22 cellular contexts compared by ENCODE assay signal in genomic region chr7:115032986-115033385, GRCh38.
"Had no signal": no experiment of that assay in that cellular context is flagged by ENCODE, and none has a peak within 500 bp of the region (broad histone marks: within the 10 kb centered on the region; RNA-seq: fewer than 3 reads in every experiment).

No MANE protein-coding gene starts in this region.

- H3K4me1 Mint-ChIP-seq: nephron progenitor cell had no signal

- H3K4me2 ChIP-seq: smooth muscle cell had no signal

- H3K36me3 ChIP-seq: gastrocnemius medialis, sigmoid colon, vagina had no signal

- H3K9me3 ChIP-seq: gastrocnemius medialis, sigmoid colon, vagina had no signal

- H3K36me3 Mint-ChIP-seq: activated CD4-positive, alpha-beta memory T cell treated with anti-CD3 and anti-CD28 coated beads for 36 hours; stimulated activated naive B cell treated with anti-CD40 and anti-IgM and Interleukin-4, amounts not matched to agents 10 μg/mL and 1 μg/mL and 100 μg/mL, for 72 hours had no signal

- H3K4me1 ChIP-seq: gastrocnemius medialis, sigmoid colon had no signal

- H3K4me3 Mint-ChIP-seq: activated CD4-positive, alpha-beta memory T cell treated with anti-CD3 and anti-CD28 coated beads for 36 hours; activated naive CD4-positive, alpha-beta T cell treated with anti-CD3 and anti-CD28 coated beads for 36 hours; activated naive CD8-positive, alpha-beta T cell treated with anti-CD3 and anti-CD28 coated beads, Interleukin-2, amount 10 ng/mL, durations not matched to agents 7 days and 5 days; nephron progenitor cell; stimulated activated naive B cell treated with anti-CD40 and anti-IgM and Interleukin-4, amounts not matched to agents 10 μg/mL and 1 μg/mL and 100 μg/mL, for 72 hours had no signal

- H3K27me3 Mint-ChIP-seq: activated CD4-positive, alpha-beta memory T cell treated with anti-CD3 and anti-CD28 coated beads for 36 hours; progenitor cell of endocrine pancreas; stimulated activated naive B cell treated with anti-CD40 and anti-IgM and Interleukin-4, amounts not matched to agents 10 μg/mL and 1 μg/mL and 100 μg/mL, for 72 hours had no signal

- H3K9me3 Mint-ChIP-seq: activated CD4-positive, alpha-beta memory T cell treated with anti-CD3 and anti-CD28 coated beads for 36 hours; activated naive CD4-positive, alpha-beta T cell treated with anti-CD3 and anti-CD28 coated beads for 36 hours; nephron progenitor cell; stimulated activated naive B cell treated with anti-CD40 and anti-IgM and Interleukin-4, amounts not matched to agents 10 μg/mL and 1 μg/mL and 100 μg/mL, for 72 hours had no signal

- DNase-seq: activated CD4-positive, alpha-beta memory T cell treated with anti-CD3 and anti-CD28 coated beads for 36 hours; activated CD4-positive, alpha-beta T cell treated with anti-CD3 and anti-CD28 coated beads for 48 hours; activated naive CD4-positive, alpha-beta T cell treated with anti-CD3 and anti-CD28 coated beads for 36 hours; activated naive CD8-positive, alpha-beta T cell treated with anti-CD3 and anti-CD28 coated beads, Interleukin-2, amount 10 ng/mL, durations not matched to agents 7 days and 5 days; activated T-cell treated with anti-CD3 and anti-CD28 coated beads, Interleukin-2, amount 50 U/mL, for 48 hours; amniotic stem cell; gastrocnemius medialis; hypothalamus; left ventricle myocardium superior; mammary epithelial cell; nephron progenitor cell; occipital lobe; retina; sigmoid colon; stimulated activated CD4-positive, alpha-beta T cell treated with anti-CD3 and anti-CD28 coated beads, Interleukin-15, amount 100 ng/mL, for 24 hours; stimulated activated CD4-positive, alpha-beta T cell treated with anti-CD3 and anti-CD28 coated beads, Interleukin-2, amount 100 ng/mL, for 48 hours; stimulated activated CD8-positive, alpha-beta memory T cell treated with anti-CD3 and anti-CD28 coated beads, Interleukin-4, amount 100 ng/mL, for 48 hours; stimulated activated naive B cell treated with anti-CD40 and anti-IgM and Interleukin-4, amounts not matched to agents 10 μg/mL and 1 μg/mL and 100 μg/mL, for 72 hours; trophoblast cell had no signal

- H3K4me3 ChIP-seq: gastrocnemius medialis, sigmoid colon, smooth muscle cell, vagina had no signal

- H3K27ac Mint-ChIP-seq: activated CD4-positive, alpha-beta memory T cell treated with anti-CD3 and anti-CD28 coated beads for 36 hours; activated naive CD4-positive, alpha-beta T cell treated with anti-CD3 and anti-CD28 coated beads for 36 hours; activated naive CD8-positive, alpha-beta T cell treated with anti-CD3 and anti-CD28 coated beads, Interleukin-2, amount 10 ng/mL, durations not matched to agents 7 days and 5 days; nephron progenitor cell; progenitor cell of endocrine pancreas; stimulated activated naive B cell treated with anti-CD40 and anti-IgM and Interleukin-4, amounts not matched to agents 10 μg/mL and 1 μg/mL and 100 μg/mL, for 72 hours had no signal

- H3K27me3 ChIP-seq: gastrocnemius medialis, sigmoid colon, vagina had no signal

- H3K27ac ChIP-seq: gastrocnemius medialis, sigmoid colon, vagina had no signal

- ATAC-seq: gastrocnemius medialis; left ventricle myocardium superior; stimulated activated naive B cell treated with anti-CD40 and anti-IgM and Interleukin-4, amounts not matched to agents 10 μg/mL and 1 μg/mL and 100 μg/mL, for 72 hours had no signal
